ENCODE assay signal across 35 cellular contexts in genomic region chr2:164060031-164060430, GRCh38.
"Had no signal": no experiment of that assay in that cellular context is flagged by ENCODE, and none has a peak within 500 bp of the region (broad histone marks: within the 10 kb centered on the region; RNA-seq: fewer than 3 reads in every experiment).

No MANE protein-coding gene starts in this region.

- H3K36me3 Mint-ChIP-seq: activated CD4-positive, alpha-beta memory T cell treated with anti-CD3 and anti-CD28 coated beads for 36 hours; activated naive CD4-positive, alpha-beta T cell treated with anti-CD3 and anti-CD28 coated beads, Interleukin-2, amount 50 U/mL, for 72 hours; activated naive CD8-positive, alpha-beta T cell treated with anti-CD3 and anti-CD28 coated beads for 36 hours had no signal

- H3K4me1 ChIP-seq: adrenal gland, body of pancreas, breast epithelium had no signal

- ATAC-seq: activated CD8-positive, alpha-beta T cell treated with anti-CD3 and anti-CD28 coated beads for 36 hours; activated naive CD4-positive, alpha-beta T cell treated with anti-CD3 and anti-CD28 coated beads, Interleukin-2, amount 50 U/mL, for 72 hours; activated T-cell treated with anti-CD3 and anti-CD28 coated beads, Interleukin-2, amount 50 U/mL, for 4 hours; activated T-cell treated with anti-CD3 and anti-CD28 coated beads, Interleukin-2, amount 50 U/mL, for 72 hours; activated T-helper 17 cell treated with anti-CD3 and anti-CD28 coated beads, Interleukin-2, amount 50 U/mL, for 72 hours; body of pancreas had no signal

- H3K27me3 Mint-ChIP-seq: activated B cell treated with CpG ODN at 0.5 μM for 24 hours; activated CD4-positive, alpha-beta memory T cell treated with anti-CD3 and anti-CD28 coated beads for 36 hours; activated CD4-positive, alpha-beta T cell treated with anti-CD3 and anti-CD28 coated beads, Interleukin-2, amount 10 ng/mL, durations not matched to agents 24 days and 14 days; activated CD8-positive, alpha-beta T cell treated with anti-CD3 and anti-CD28 coated beads for 36 hours; activated naive CD8-positive, alpha-beta T cell treated with anti-CD3 and anti-CD28 coated beads for 36 hours; activated T-helper 17 cell treated with anti-CD3 and anti-CD28 coated beads, Interleukin-2, amount 50 U/mL, for 72 hours had no signal

- H3K9me3 ChIP-seq: adrenal gland, body of pancreas, breast epithelium had no signal

- H3K36me3 ChIP-seq: adrenal gland, brain microvascular endothelial cell, breast epithelium had no signal

- H3K4me3 Mint-ChIP-seq: activated B cell treated with CpG ODN at 0.5 μM for 24 hours; activated CD4-positive, alpha-beta memory T cell treated with anti-CD3 and anti-CD28 coated beads for 36 hours; activated CD4-positive, alpha-beta T cell treated with anti-CD3 and anti-CD28 coated beads, Interleukin-2, amount 10 ng/mL, durations not matched to agents 24 days and 14 days; activated CD8-positive, alpha-beta T cell treated with anti-CD3 and anti-CD28 coated beads for 36 hours; activated naive CD4-positive, alpha-beta T cell treated with anti-CD3 and anti-CD28 coated beads for 36 hours; activated naive CD8-positive, alpha-beta T cell treated with anti-CD3 and anti-CD28 coated beads for 36 hours; activated T-cell treated with anti-CD3 and anti-CD28 coated beads, Interleukin-2, amount 50 U/mL, for 4 hours; activated T-cell treated with anti-CD3 and anti-CD28 coated beads, Interleukin-2, amount 50 U/mL, for 72 hours; activated T-helper 1 cell treated with anti-CD3 and anti-CD28 coated beads, Interleukin-12 subunit alpha, Interleukin-12 subunit beta, Interleukin-2, Interleukin-4 antibody, amounts not matched to agents 30 ng/mL and 10 ng/mL and 1 ng/mL, durations not matched to agents 14 hours and 24 hours and 36 hours; activated T-helper 17 cell treated with anti-CD3 and anti-CD28 coated beads, Interleukin-2, amount 50 U/mL, for 72 hours; T-helper 1 cell treated with Interleukin-12 subunit alpha and Interleukin-12 subunit beta and Interleukin-4 antibody, amounts not matched to agents 30 μg/mL and 1 μg/mL, for 36 hours; T-helper 2 cell treated with Interferon-gamma antibody and Interleukin-4, amounts not matched to agents 5 μg/mL and 100 μg/mL, for 36 hours had no signal

- H3K27ac Mint-ChIP-seq: activated B cell treated with CpG ODN at 0.5 μM for 24 hours; activated CD4-positive, alpha-beta memory T cell treated with anti-CD3 and anti-CD28 coated beads for 36 hours; activated CD4-positive, alpha-beta T cell treated with anti-CD3 and anti-CD28 coated beads, Interleukin-2, amount 10 ng/mL, durations not matched to agents 24 days and 14 days; activated CD8-positive, alpha-beta T cell treated with anti-CD3 and anti-CD28 coated beads for 36 hours; activated naive CD4-positive, alpha-beta T cell treated with anti-CD3 and anti-CD28 coated beads for 36 hours; activated naive CD4-positive, alpha-beta T cell treated with anti-CD3 and anti-CD28 coated beads, Interleukin-2, amount 50 U/mL, for 72 hours; activated naive CD8-positive, alpha-beta T cell treated with anti-CD3 and anti-CD28 coated beads for 36 hours; activated T-cell treated with anti-CD3 and anti-CD28 coated beads, Interleukin-2, amount 50 U/mL, for 72 hours; activated T-helper 1 cell treated with anti-CD3 and anti-CD28 coated beads, Interleukin-12 subunit alpha, Interleukin-12 subunit beta, Interleukin-2, Interleukin-4 antibody, amounts not matched to agents 30 ng/mL and 10 ng/mL and 1 ng/mL, durations not matched to agents 14 hours and 24 hours and 36 hours; activated T-helper 17 cell treated with anti-CD3 and anti-CD28 coated beads, Interleukin-2, amount 50 U/mL, for 72 hours; T-helper 1 cell treated with Interleukin-12 subunit alpha and Interleukin-12 subunit beta and Interleukin-4 antibody, amounts not matched to agents 30 μg/mL and 1 μg/mL, for 36 hours; T-helper 2 cell treated with Interferon-gamma antibody and Interleukin-4, amounts not matched to agents 5 μg/mL and 100 μg/mL, for 36 hours had no signal

- H3K27me3 ChIP-seq: adrenal gland, body of pancreas, brain microvascular endothelial cell, breast epithelium had no signal

- H3K9me3 Mint-ChIP-seq: activated B cell treated with CpG ODN at 0.5 μM for 24 hours; activated CD4-positive, alpha-beta T cell treated with anti-CD3 and anti-CD28 coated beads, Interleukin-2, amount 10 ng/mL, durations not matched to agents 24 days and 14 days; activated CD8-positive, alpha-beta T cell treated with anti-CD3 and anti-CD28 coated beads for 36 hours; activated T-helper 1 cell treated with anti-CD3 and anti-CD28 coated beads, Interleukin-12 subunit alpha, Interleukin-12 subunit beta, Interleukin-2, Interleukin-4 antibody, amounts not matched to agents 30 ng/mL and 10 ng/mL and 1 ng/mL, durations not matched to agents 14 hours and 24 hours and 36 hours; T-helper 1 cell treated with Interleukin-12 subunit alpha and Interleukin-12 subunit beta and Interleukin-4 antibody, amounts not matched to agents 30 μg/mL and 1 μg/mL, for 36 hours; T-helper 2 cell treated with Interferon-gamma antibody and Interleukin-4, amounts not matched to agents 5 μg/mL and 100 μg/mL, for 36 hours had no signal

- H3K4me3 ChIP-seq: adrenal gland, body of pancreas, breast epithelium had no signal

- H3K27ac ChIP-seq: adrenal gland, body of pancreas, brain microvascular endothelial cell, breast epithelium, VCaP had no signal

- DNase-seq: activated B cell treated with CpG ODN at 0.5 μM for 24 hours; activated CD4-positive, alpha-beta memory T cell treated with anti-CD3 and anti-CD28 coated beads for 36 hours; activated CD4-positive, alpha-beta T cell treated with anti-CD3 and anti-CD28 coated beads for 4 hours; activated CD4-positive, alpha-beta T cell treated with anti-CD3 and anti-CD28 coated beads, Interleukin-2, amount 10 ng/mL, durations not matched to agents 24 days and 14 days; activated CD4-positive, alpha-beta T cell treated with anti-CD3 and anti-CD28 coated beads, Interleukin-2, amount 50 U/mL, for 1 hour; activated CD4-positive, alpha-beta T cell treated with anti-CD3 and anti-CD28 coated beads, Interleukin-2, amount 50 U/mL, for 4 hours; activated CD4-positive, CD25-positive, alpha-beta regulatory T cell treated with anti-CD3 and anti-CD28 coated beads, Interleukin-2, amount 50 U/mL, for 72 hours; activated CD8-positive, alpha-beta memory T cell treated with anti-CD3 and anti-CD28 coated beads, Interleukin-2, amount 50 U/mL, for 4 hours; activated CD8-positive, alpha-beta T cell treated with anti-CD3 and anti-CD28 coated beads for 36 hours; activated effector memory CD4-positive, alpha-beta T cell treated with anti-CD3 and anti-CD28 coated beads, Interleukin-2, amount 50 U/mL, for 16 hours; activated gamma-delta T cell treated with Interleukin-2 at 50 U/mL for 16 hours; activated naive CD4-positive, alpha-beta T cell; activated naive CD4-positive, alpha-beta T cell treated with anti-CD3 and anti-CD28 coated beads for 36 hours; activated naive CD4-positive, alpha-beta T cell treated with anti-CD3 and anti-CD28 coated beads, Interleukin-2, amount 50 U/mL, for 16 hours; activated naive CD8-positive, alpha-beta T cell treated with anti-CD3 and anti-CD28 coated beads for 36 hours; activated T-cell treated with anti-CD3 and anti-CD28 coated beads for 4 hours; activated T-cell treated with anti-CD3 and anti-CD28 coated beads, Interleukin-2, amount 50 U/mL, for 1 hour; activated T-cell treated with anti-CD3 and anti-CD28 coated beads, Interleukin-2, amount 50 U/mL, for 4 hours; activated T-cell treated with anti-CD3 and anti-CD28 coated beads, Interleukin-2, amount 50 U/mL, for 72 hours; adrenal gland; amniotic stem cell; aorta; body of pancreas; brain microvascular endothelial cell; central memory CD4-positive, alpha-beta T cell; T-helper 1 cell; T-helper 2 cell; T-helper 9 cell had no signal

- H3K4me1 Mint-ChIP-seq: activated B cell treated with CpG ODN at 0.5 μM for 24 hours; activated CD4-positive, alpha-beta T cell treated with anti-CD3 and anti-CD28 coated beads, Interleukin-2, amount 10 ng/mL, durations not matched to agents 24 days and 14 days; activated naive CD8-positive, alpha-beta T cell treated with anti-CD3 and anti-CD28 coated beads for 36 hours; activated T-helper 17 cell treated with anti-CD3 and anti-CD28 coated beads, Interleukin-2, amount 50 U/mL, for 72 hours had no signal
